Comparison of ENCODE assay signal across 8 cellular contexts in genomic region chr1:1206376-1207253, GRCh38.
DNase-seq lines count a peak whose midpoint lies in the region.

A gene with protein sequence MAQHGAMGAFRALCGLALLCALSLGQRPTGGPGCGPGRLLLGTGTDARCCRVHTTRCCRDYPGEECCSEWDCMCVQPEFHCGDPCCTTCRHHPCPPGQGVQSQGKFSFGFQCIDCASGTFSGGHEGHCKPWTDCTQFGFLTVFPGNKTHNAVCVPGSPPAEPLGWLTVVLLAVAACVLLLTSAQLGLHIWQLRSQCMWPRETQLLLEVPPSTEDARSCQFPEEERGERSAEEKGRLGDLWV (minus strand): TSS chr1:1206592. CDS start chr1:1206571, 21 bp downstream.

- peak within 1 kb of the TSS; percentile 79 for H3K27ac Mint-ChIP-seq in activated T-cell treated with anti-CD3 and anti-CD28 coated beads, Interleukin-2, amount 50 U/mL, for 24 hours
- H3K27ac Mint-ChIP-seq in stimulated activated naive CD8-positive, alpha-beta T cell treated with anti-CD3 and anti-CD28 coated beads, Interleukin-15, Interleukin-2, amounts not matched to agents 100 ng/mL and 50 ng/mL, for 24 hours, result no peak within 1 kb of the TSS

- peaks cover 42% of the 10 kb centered on the region for H3K4me1 Mint-ChIP-seq in activated T-cell treated with anti-CD3 and anti-CD28 coated beads, Interleukin-2, amount 50 U/mL, for 24 hours (ENCODE audit: low read depth)
- peaks cover 37% of the 10 kb centered on the region for H3K4me1 Mint-ChIP-seq in stimulated activated naive CD8-positive, alpha-beta T cell treated with anti-CD3 and anti-CD28 coated beads, Interleukin-15, Interleukin-2, amounts not matched to agents 100 ng/mL and 50 ng/mL, for 24 hours (ENCODE audit: low read depth)

- no peaks in the 10 kb centered on the region for H3K9me3 Mint-ChIP-seq in activated T-cell treated with anti-CD3 and anti-CD28 coated beads, Interleukin-2, amount 50 U/mL, for 24 hours
- H3K9me3 Mint-ChIP-seq in stimulated activated naive CD8-positive, alpha-beta T cell treated with anti-CD3 and anti-CD28 coated beads, Interleukin-15, Interleukin-2, amounts not matched to agents 100 ng/mL and 50 ng/mL, for 24 hours, result no peaks in the 10 kb centered on the region

- no peaks in the 10 kb centered on the region for H3K9me3 ChIP-seq in iPS-18c (ENCODE audit: control insufficient read depth, insufficient read depth, low read length)

- DNase-seq in stimulated activated CD4-positive, alpha-beta T cell treated with anti-CD3 and anti-CD28 coated beads, Interleukin-12 subunit alpha, Interleukin-12 subunit beta, amount 100 ng/mL, for 4 hours, result peak; percentile 58
- DNase-seq in stimulated activated CD4-positive, alpha-beta T cell treated with anti-CD3 and anti-CD28 coated beads, Interleukin-2, amount 100 ng/mL, for 48 hours, result no peak
- DNase-seq in activated T-cell treated with anti-CD3 and anti-CD28 coated beads, Interleukin-2, amount 50 U/mL, for 24 hours, result peak; percentile 77
- DNase-seq in NCI-H2081 (lab: John Stamatoyannopoulos, UW), result no peak
- no peak for DNase-seq in NCI-H774 (lab: John Stamatoyannopoulos, UW)
- DNase-seq in AML-193 (lab: John Stamatoyannopoulos, UW), result no peak

- peaks cover 33% of the 10 kb centered on the region for H3K36me3 Mint-ChIP-seq in activated T-cell treated with anti-CD3 and anti-CD28 coated beads, Interleukin-2, amount 50 U/mL, for 24 hours (ENCODE audit: low read depth)
- peaks cover 10% of the 10 kb centered on the region for H3K36me3 Mint-ChIP-seq in stimulated activated naive CD8-positive, alpha-beta T cell treated with anti-CD3 and anti-CD28 coated beads, Interleukin-15, Interleukin-2, amounts not matched to agents 100 ng/mL and 50 ng/mL, for 24 hours (ENCODE audit: low read depth)

- H3K4me3 ChIP-seq in iPS-18c (ENCODE audit: insufficient read depth, low read depth, low read length), result peak within 1 kb of the TSS; percentile 24; the same call in 1 of the 2 replicates

- peak within 1 kb of the TSS; percentile 80 for H3K4me3 Mint-ChIP-seq in activated T-cell treated with anti-CD3 and anti-CD28 coated beads, Interleukin-2, amount 50 U/mL, for 24 hours
- H3K4me3 Mint-ChIP-seq in stimulated activated naive CD8-positive, alpha-beta T cell treated with anti-CD3 and anti-CD28 coated beads, Interleukin-15, Interleukin-2, amounts not matched to agents 100 ng/mL and 50 ng/mL, for 24 hours, result peak within 1 kb of the TSS; percentile 79

- H3K27me3 Mint-ChIP-seq in activated T-cell treated with anti-CD3 and anti-CD28 coated beads, Interleukin-2, amount 50 U/mL, for 24 hours, result no peaks in the 10 kb centered on the region
- no peaks in the 10 kb centered on the region for H3K27me3 Mint-ChIP-seq in stimulated activated naive CD8-positive, alpha-beta T cell treated with anti-CD3 and anti-CD28 coated beads, Interleukin-15, Interleukin-2, amounts not matched to agents 100 ng/mL and 50 ng/mL, for 24 hours

Comparison
In these comparisons a context has a peak if more than half of its experiments do, and no peak if none do; other contexts are left out.
1. DNase-seq: peak in stimulated activated CD4-positive, alpha-beta T cell treated with anti-CD3 and anti-CD28 coated beads, Interleukin-12 subunit alpha, Interleukin-12 subunit beta, amount 100 ng/mL, for 4 hours (single experiment) and activated T-cell treated with anti-CD3 and anti-CD28 coated beads, Interleukin-2, amount 50 U/mL, for 24 hours (single experiment); none in stimulated activated CD4-positive, alpha-beta T cell treated with anti-CD3 and anti-CD28 coated beads, Interleukin-2, amount 100 ng/mL, for 48 hours (0 of 2), NCI-H2081 (0 of 2), NCI-H774 (single experiment) and AML-193 (0 of 2).